ENCODE assay signal across 8 cellular contexts in genomic region chr16:31108035-31108793, GRCh38. TPM values are rescaled to one million over a fixed set of nuclear protein-coding genes. Genes with fewer than 3 reads are reported as not detected.
DNase-seq lines count a peak whose midpoint lies in the region; ATAC-seq, FAIRE-seq and TF ChIP-seq lines count a peak whose summit lies in the region.

Gene BCKDK (plus strand): TSS chr16:31108386. CDS start chr16:31109224, 838 bp downstream.

- H3K9me3 ChIP-seq in A549 (no peaks in the 10 kb centered on the region), kidney (ENCODE audit: control insufficient read depth in 1 of 2, low read length in 2 of 2) (no peaks in the 10 kb centered on the region)

- H3K9ac ChIP-seq in kidney (ENCODE audit: low read length in 2 of 2) = peak within 1 kb of the TSS; percentile 86 to 87

- peak within 1 kb of the TSS; percentile 84 for H3K4me2 ChIP-seq in A549

- TF ChIP-seq EP300 in A549 (IDR thresholded peaks at IDR 0.05) = 0 out of 5 replicates have a peak, but pooled peaks of 1 of the 2 experiments have one; percentile 12

- ATAC-seq in A549 (peak; percentile 92 to 95), GM18511 (IDR thresholded peaks at IDR 0.05; ENCODE audit: unreplicated experiment) (peak; percentile 87), HG03045 (IDR thresholded peaks at IDR 0.05; ENCODE audit: unreplicated experiment) (peak; percentile 72)
- ATAC-seq in activated CD4-positive, CD25-positive, alpha-beta regulatory T cell treated with anti-CD3 and anti-CD28 coated beads, Interleukin-2, amount 50 U/mL, for 24 hours = peak; percentile 84 to 87

- TF ChIP-seq POLR2A in A549 (IDR thresholded peaks at IDR 0.05; ENCODE audit: low read length) = peak; percentile 62

- H3K36me3 ChIP-seq in kidney (ENCODE audit: control insufficient read depth in 1 of 2, insufficient read depth in 2 of 2, low read length in 2 of 2) = peaks cover 8 to 19% of the 10 kb centered on the region in 2 donors

- peak; percentile 69 to 75 for DNase-seq in A549 (ENCODE audit: low read depth in 1 of 2, low spot score in 1 of 2)
- peak; percentile 62 for DNase-seq in NCI-H2227 treated with DMSO at 0.1 percent for 48 hours (lab: John Stamatoyannopoulos, UW)
- DNase-seq in cerebellar cortex (ENCODE audit: low spot score) = peak; percentile 81
- peak; percentile 91 for DNase-seq in kidney
- peak; percentile 22 to 62 for DNase-seq in stimulated activated CD4-positive, alpha-beta T cell treated with anti-CD3 and anti-CD28 coated beads, Interleukin-15, amount 100 ng/mL, for 1 hour (ENCODE audit: low read depth in 1 of 2, low spot score in 1 of 2)

- CTCF ChIA-PET in A549 (lab: Yijun Ruan, JAX) = interaction anchor here (1.6 to 20.3 kb wide), 3 partner anchors 34 to 123 kb away, joined by 3 to 166 read pairs (median 12); partner anchors contain the start of genes HSD3B7, ZNF646 and ZNF668

- POLR2A ChIA-PET in A549 (lab: Yijun Ruan, JAX) = interaction anchor here (1.0 to 1.3 kb wide), 2 partner anchors 9 kb away, joined by 4 read pairs; partner anchors contain the start of gene KAT8

- peak within 1 kb of the TSS; percentile 97 to 99 for H3K27ac ChIP-seq in A549
- peak within 1 kb of the TSS; percentile 73 to 78 for H3K27ac ChIP-seq in kidney (ENCODE audit: low read depth in 2 of 2, low read length in 2 of 2)

- 12% methylated on average over 20 of the region's 68 CpGs for WGBS in A549 (ENCODE audit: missing lambda C conversion rate)

- no peak for TF ChIP-seq RAD21 in A549 (conservative IDR thresholded peaks at IDR 0.05 in 1 of 2, IDR thresholded peaks at IDR 0.05 in 1 of 2)

- FAIRE-seq in A549 (lab: Jason Lieb, UNC) (no peak), kidney (lab: Jason Lieb, UNC) (no peak)

- intact Hi-C loops in kidney (cut with DNase I) = no loop called here

- TF ChIP-seq CTCF in A549 (IDR thresholded peaks at IDR 0.05) = no peak
- TF ChIP-seq CTCF in kidney (IDR thresholded peaks at IDR 0.05; ENCODE audit: borderline replicate concordance, extremely low read depth, insufficient read depth) = no peak

- H3K4me1 ChIP-seq in A549 (peaks cover 15% of the 10 kb centered on the region), kidney (ENCODE audit: control insufficient read depth in 1 of 2, insufficient read depth in 1 of 2, low read depth in 1 of 2, low read length in 2 of 2) (peaks cover 5 to 19% of the 10 kb centered on the region in 2 donors)

- H3K4me3 ChIP-seq in A549 (peak within 1 kb of the TSS; percentile 97), kidney (ENCODE audit: low read length in 2 of 2) (peak within 1 kb of the TSS; percentile 58 to 68)

TF ChIP-seq in A549, 52 proteins besides CTCF, POLR2A, EP300 and RAD21:
- TF ChIP-seq REST (IDR thresholded peaks at IDR 0.05) (no peak), E2F6 (IDR thresholded peaks at IDR 0.05; ENCODE audit: borderline replicate concordance, low read depth) (peak; percentile 56; the same call in 1 of the 2 replicates), BCL3 (IDR thresholded peaks at IDR 0.05) (0 out of 3 replicates have a peak, but pooled peaks have one; percentile 43), PHF8 (IDR thresholded peaks at IDR 0.05; ENCODE audit: borderline replicate concordance, low read depth) (peak; percentile 46; the same call in 1 of the 2 replicates), JUN (IDR thresholded peaks at IDR 0.05) (peak; percentile 37 to 57; a peak in 3 of 5 replicates), ELK1 (IDR thresholded peaks at IDR 0.05; ENCODE audit: low read depth, low read length) (no peak), ATOH8 (CRISPR knock-in tag; IDR thresholded peaks at IDR 0.05; ENCODE audit: low read depth) (no peak), GATA3 (IDR thresholded peaks at IDR 0.05; ENCODE audit: borderline replicate concordance) (no peak), MAX (IDR thresholded peaks at IDR 0.05) (peak; percentile 72), KDM5A (IDR thresholded peaks at IDR 0.05) (no peak)

RNA-seq across cellular contexts. Expression of gene BCKDK, which starts in this region (rescaled TPM):
- polyA plus RNA-seq in A549 (2011; rRNA removed) (20.7 and 22.1 TPM in 2 replicates), A549 (2017; fragmentation: RNase III; extraction: RNeasy Plus Mini Kit Qiagen cat#74134 plus additional on column Dnase treatment) (35.1 to 36.7 TPM (median 36.4 TPM) in 3 replicates), kidney (ENCODE audit: insufficient read depth, low read depth, low replicate concordance) (70.6 TPM)
- polyA plus RNA-seq in A549 (2012; cell fraction: cytosol; rRNA removed) = 53.4 and 69.4 TPM in 2 replicates
- 51.4 and 63.1 TPM in 2 replicates for polyA plus RNA-seq in A549 (2012; cell fraction: nucleus; rRNA removed)
- 30.7 and 34.5 TPM in 2 replicates for polyA minus RNA-seq in A549 (2011; rRNA and poly(A)+ RNA removed)
- 47.6 TPM for total RNA-seq in kidney

Comparison
In these comparisons a context has a peak if more than half of its experiments do, and no peak if none do; other contexts are left out.
1. Peak in every context shown above with its lines: DNase-seq, ATAC-seq, H3K4me3 ChIP-seq and H3K27ac ChIP-seq.